15 cellular contexts compared by ENCODE assay signal in genomic region chr10:5524721-5525531, GRCh38. TPM values are rescaled to one million over a fixed set of nuclear protein-coding genes. Genes with fewer than 3 reads are reported as not detected.
DNase-seq lines count a peak whose midpoint lies in the region; TF ChIP-seq lines count a peak whose summit lies in the region.
"Had no signal": no experiment of that assay in that cellular context is flagged by ENCODE, and none has a peak within 500 bp of the region (broad histone marks: within the 10 kb centered on the region; RNA-seq: fewer than 3 reads in every experiment).

TSS of gene CALML3 (plus strand) at chr10:5524961. CDS start at chr10:5525086, 125 bp downstream.

- no peaks in the 10 kb centered on the region for H3K9me3 ChIP-seq in BLaER1
- H3K9me3 ChIP-seq in SJCRH30 (replicated peaks): no peaks in the 10 kb centered on the region
- no peaks in the 10 kb centered on the region for H3K9me3 ChIP-seq in smooth muscle cell (replicated peaks; ENCODE audit: low read depth)
- H3K9me3 ChIP-seq: adrenal gland, testis had no signal

- H3K36me3 ChIP-seq in BLaER1 (no peaks in the 10 kb centered on the region), SJCRH30 (no peaks in the 10 kb centered on the region), smooth muscle cell (ENCODE audit: low read depth) (no peaks in the 10 kb centered on the region)
- H3K36me3 ChIP-seq: adrenal gland had no signal

- no peaks in the 10 kb centered on the region for H3K4me1 Mint-ChIP-seq in chondrocyte (ENCODE audit: low read depth)
- peaks cover 30% of the 10 kb centered on the region for H3K4me1 Mint-ChIP-seq in nephron progenitor cell

- H3K4me2 ChIP-seq in BLaER1 (peak within 1 kb of the TSS; percentile 42), smooth muscle cell (no peak within 1 kb of the TSS)

- DNase-seq in NCI-H1105 treated with DMSO at 0.1 percent for 48 hours (lab: John Stamatoyannopoulos, UW) (peak; percentile 84), chondrocyte (ENCODE audit: low spot score) (peak; percentile 93), nephron progenitor cell (no peak), SJCRH30 (no peak), HuH-7 (ENCODE audit: low spot score) (no peak), NCI-H1930 (lab: John Stamatoyannopoulos, UW) (no peak), smooth muscle cell (lab: John Stamatoyannopoulos, UW; ENCODE audit: unreplicated experiment) (no peak)
- DNase-seq: adrenal gland, DND-41, MV-4-11, NCI-H446, testis had no signal

- H3K4me3 ChIP-seq in BLaER1 (no peak within 1 kb of the TSS), SJCRH30 (no peak within 1 kb of the TSS), smooth muscle cell (no peak within 1 kb of the TSS)
- H3K4me3 ChIP-seq: adrenal gland had no signal

- no peak within 1 kb of the TSS for H3K27ac Mint-ChIP-seq in chondrocyte (ENCODE audit: unreplicated experiment)
- peak within 1 kb of the TSS; percentile 51 for H3K27ac Mint-ChIP-seq in nephron progenitor cell

- H2AFZ ChIP-seq in smooth muscle cell (ENCODE audit: low read depth): no peak within 1 kb of the TSS

- H3K27ac ChIP-seq in BLaER1: no peak within 1 kb of the TSS
- H3K27ac ChIP-seq in SJCRH30: no peak within 1 kb of the TSS
- H3K27ac ChIP-seq in smooth muscle cell (ENCODE audit: low read depth): no peak within 1 kb of the TSS
- H3K27ac ChIP-seq: adrenal gland, testis had no signal

- no peak within 1 kb of the TSS for H3K9ac ChIP-seq in BLaER1
- H3K9ac ChIP-seq in smooth muscle cell (ENCODE audit: low read depth): no peak within 1 kb of the TSS

- H3K27me3 Mint-ChIP-seq in chondrocyte (ENCODE audit: low read depth) (no peaks in the 10 kb centered on the region), nephron progenitor cell (ENCODE audit: low read depth, poor library complexity) (peaks cover 2% of the 10 kb centered on the region)

- H3K79me2 ChIP-seq in smooth muscle cell (ENCODE audit: low read depth): no peaks in the 10 kb centered on the region

- no peaks in the 10 kb centered on the region for H3K9me3 Mint-ChIP-seq in chondrocyte (ENCODE audit: low read depth)
- peaks cover 6% of the 10 kb centered on the region for H3K9me3 Mint-ChIP-seq in nephron progenitor cell

- no peaks in the 10 kb centered on the region for H3K27me3 ChIP-seq in BLaER1
- no peaks in the 10 kb centered on the region for H3K27me3 ChIP-seq in SJCRH30
- H3K27me3 ChIP-seq in smooth muscle cell (ENCODE audit: low read depth): no peaks in the 10 kb centered on the region
- H3K27me3 ChIP-seq: adrenal gland, testis had no signal

- H4K20me1 ChIP-seq in BLaER1 (no peaks in the 10 kb centered on the region), smooth muscle cell (ENCODE audit: low read depth) (no peaks in the 10 kb centered on the region)

- 98% methylated on average over 60 of the region's 60 CpGs for WGBS in smooth muscle cell (ENCODE audit: low lambda C conversion rate)

- H3K4me3 Mint-ChIP-seq in chondrocyte (ENCODE audit: unreplicated experiment) (no peak within 1 kb of the TSS), nephron progenitor cell (no peak within 1 kb of the TSS)

- no peaks in the 10 kb centered on the region for H3F3A ChIP-seq in smooth muscle cell (ENCODE audit: low read depth)

- H3K36me3 Mint-ChIP-seq in chondrocyte (ENCODE audit: low read depth) (no peaks in the 10 kb centered on the region), nephron progenitor cell (ENCODE audit: low read depth) (no peaks in the 10 kb centered on the region)

- TF ChIP-seq CTCF in chondrocyte (IDR thresholded peaks at IDR 0.05): no peak
- TF ChIP-seq CTCF in nephron progenitor cell (IDR thresholded peaks at IDR 0.05): no peak
- no peak for TF ChIP-seq CTCF in smooth muscle cell (IDR thresholded peaks at IDR 0.05; ENCODE audit: borderline replicate concordance, insufficient read depth, poor library complexity, severe bottlenecking)

- H3K4me1 ChIP-seq in BLaER1: peaks cover 9% of the 10 kb centered on the region; the same call in 1 of the 2 replicates
- no peaks in the 10 kb centered on the region for H3K4me1 ChIP-seq in SJCRH30
- H3K4me1 ChIP-seq in smooth muscle cell (ENCODE audit: low read depth): no peaks in the 10 kb centered on the region
- H3K4me1 ChIP-seq: adrenal gland, testis had no signal

RNA-seq across cellular contexts. Expression of gene CALML3, which starts in this region (rescaled TPM):
- total RNA-seq in chondrocyte (not detected in 3 replicates), smooth muscle cell (0.04 and 0.49 TPM in 2 replicates)
- total RNA-seq in SJCRH30 (2014; rRNA removed; shearing (Covaris generic)): not detected in 2 replicates
- 0.20 TPM in 1 of 2 replicates, not detected in the other for polyA plus RNA-seq in smooth muscle cell
- total RNA-seq: adrenal gland, lung microvascular endothelial cell, omental fat pad had no signal

Comparison
In these comparisons a context has a peak if more than half of its experiments do, and no peak if none do; other contexts are left out.
1. Peak in DNase-seq in chondrocyte; RNA of the gene not detected or under 1 TPM.